ENCODE assay signal across 2 cellular contexts in genomic region chr20:50521221-50521642, GRCh38.
TF ChIP-seq lines count a peak whose summit lies in the region.

No MANE protein-coding gene starts in this region.

TF ChIP-seq in SK-N-SH, 30 proteins besides CTCF, POLR2A, EP300 and RAD21:
- no peak for TF ChIP-seq REST (IDR thresholded peaks at IDR 0.05; ENCODE audit: low read depth, low read length)
- no peak for TF ChIP-seq GABPA (IDR thresholded peaks at IDR 0.05; ENCODE audit: low read depth)
- no peak for TF ChIP-seq ELF1 (IDR thresholded peaks at IDR 0.05)

TF ChIP-seq in SK-N-SH treated with all-trans-retinoic acid at 6 μM for 48 hours, 23 proteins besides CTCF, POLR2A, EP300 and RAD21 (continued from another document):
- TF ChIP-seq TSHZ2 (CRISPR knock-in tag; IDR thresholded peaks at IDR 0.05) (no peak), ZNF70 (CRISPR knock-in tag; IDR thresholded peaks at IDR 0.05) (no peak), GLIS3 (CRISPR knock-in tag; IDR thresholded peaks at IDR 0.05) (no peak), ESRRG (CRISPR knock-in tag; IDR thresholded peaks at IDR 0.05) (no peak), PPARA (CRISPR knock-in tag; IDR thresholded peaks at IDR 0.05; ENCODE audit: borderline replicate concordance) (no peak), ISL1 (CRISPR knock-in tag; IDR thresholded peaks at IDR 0.05) (no peak), CREB5 (CRISPR knock-in tag; IDR thresholded peaks at IDR 0.05; ENCODE audit: low read depth) (no peak), ZC3H10 (CRISPR knock-in tag; IDR thresholded peaks at IDR 0.05) (no peak), SNAI2 (CRISPR knock-in tag; IDR thresholded peaks at IDR 0.05) (no peak), ZNF565 (CRISPR knock-in tag; conservative IDR thresholded peaks at IDR 0.05; ENCODE audit: low read depth) (no peak), ZFP30 (CRISPR knock-in tag; IDR thresholded peaks at IDR 0.05) (no peak), BACH2 (CRISPR knock-in tag; IDR thresholded peaks at IDR 0.05; ENCODE audit: borderline replicate concordance) (no peak), RARB (CRISPR knock-in tag; IDR thresholded peaks at IDR 0.05) (no peak), OSR1 (CRISPR knock-in tag; IDR thresholded peaks at IDR 0.05) (no peak), TOX (CRISPR knock-in tag; IDR thresholded peaks at IDR 0.05; ENCODE audit: borderline replicate concordance) (no peak), POU6F1 (CRISPR knock-in tag; IDR thresholded peaks at IDR 0.05; ENCODE audit: borderline replicate concordance, low read depth) (no peak), CSRNP3 (CRISPR knock-in tag; IDR thresholded peaks at IDR 0.05) (no peak), ARNTL (CRISPR knock-in tag; IDR thresholded peaks at IDR 0.05; ENCODE audit: borderline replicate concordance, low read depth) (no peak)
